In the genomic region with DNA sequence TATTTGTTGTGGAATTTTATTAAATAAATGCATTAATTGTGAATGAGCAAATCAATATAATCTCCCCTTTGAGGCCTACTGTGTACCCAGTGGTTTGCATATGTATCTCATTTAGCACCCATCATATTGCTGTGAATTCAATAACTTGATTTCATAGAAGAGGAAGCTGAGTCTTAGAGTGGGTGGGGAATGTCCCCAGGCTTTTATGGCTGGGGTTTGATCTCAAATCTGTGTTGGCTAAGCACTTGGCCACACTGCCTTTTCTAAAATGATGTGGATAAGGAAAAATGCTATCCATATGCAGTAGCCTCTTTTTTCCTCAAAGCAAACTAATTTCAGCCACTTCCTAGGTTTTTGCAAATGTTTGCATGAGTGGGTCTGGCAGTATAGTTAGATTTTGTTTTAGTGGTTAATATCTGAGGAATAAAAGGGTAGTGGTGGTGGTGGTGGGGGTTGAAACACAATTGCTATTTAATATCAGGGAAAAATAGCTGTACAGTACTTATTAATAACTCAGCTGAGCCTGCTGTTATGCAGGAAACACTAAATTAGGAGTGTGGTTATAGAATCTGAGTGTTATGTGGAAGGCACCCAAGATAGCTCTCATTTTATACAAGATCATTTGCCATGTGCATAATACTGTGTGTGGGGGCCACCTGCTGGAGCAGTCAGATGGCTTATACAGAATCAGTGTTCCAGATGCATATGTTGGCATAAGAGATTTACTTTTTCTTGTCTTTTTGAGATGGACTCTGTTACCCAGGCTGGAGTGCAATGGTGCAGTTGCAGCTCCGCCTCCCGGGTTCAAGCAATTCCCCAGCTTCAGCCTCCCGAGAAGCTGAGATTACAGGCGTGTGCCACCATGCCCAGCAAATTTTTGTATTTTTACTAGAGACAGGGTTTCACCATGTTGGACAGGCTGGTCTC, we compare ENCODE assay signal across 8 cellular contexts.
DNase-seq lines count a peak whose midpoint lies in the region; TF ChIP-seq lines count a peak whose summit lies in the region.

No MANE protein-coding gene starts in this region.

- POLR2A ChIA-PET in GM10248 (lab: Yijun Ruan, JAX) = no interaction called here
- POLR2A ChIA-PET in HEK293 (lab: Yijun Ruan, JAX) = interaction anchor here (1.0 to 1.1 kb wide), 2 partner anchors 108 to 228 kb away, joined by 3 to 5 read pairs; a partner anchor contains a TSS

- CTCF ChIA-PET in GM10248 (lab: Yijun Ruan, JAX) = interaction anchor here (0.6 to 3.0 kb wide), 13 partner anchors 9 to 228 kb away, joined by 3 to 10 read pairs (median 3); no protein-coding TSS in a partner anchor
- CTCF ChIA-PET in HEK293 (lab: Yijun Ruan, JAX) = interaction anchor here (0.5 to 1.9 kb wide), 30 partner anchors 22 to 781 kb away, joined by 3 to 11 read pairs (median 4); a partner anchor contains a TSS

- no peak for TF ChIP-seq POLR2A in esophagus muscularis mucosa (IDR thresholded peaks at IDR 0.05; ENCODE audit: low read depth)

- intact Hi-C loops in esophagus muscularis mucosa (cut with DNase I) = loop anchor here (1.0 to 10.0 kb wide), 4 partner anchors 139 to 429 kb away; a partner anchor contains a TSS
- intact Hi-C loops in tibial artery (cut with DNase I; ENCODE audit: low total_unique reads) = loop anchor here (2.0 to 10.0 kb wide), 3 partner anchors 107 to 349 kb away; a partner anchor contains a TSS

- H3K27ac ChIP-seq in HEK293 (ENCODE audit: extremely low read depth, low read depth, low read length) = no peak overlapping the region
- H3K27ac ChIP-seq in esophagus muscularis mucosa (replicated peaks in 1 of 4) = peak overlapping the region in 3 of 4 donors; percentile 45 to 55 (median 52)
- H3K27ac ChIP-seq in tibial artery = peak overlapping the region in 1 of 2 donors; percentile 2

- peak; percentile 43 for DNase-seq in GM10248 (ENCODE audit: extremely low spot score)
- DNase-seq in NCI-H524 treated with DMSO at 0.1 percent for 48 hours (lab: John Stamatoyannopoulos, UW) = peak; percentile 10
- DNase-seq in activated CD8-positive, alpha-beta memory T cell treated with anti-CD3 and anti-CD28 coated beads, Interleukin-2, amount 50 U/mL, for 4 hours = peak; percentile 68
- DNase-seq in esophagus muscularis mucosa (ENCODE audit: extremely low spot score) = no peak
- peak; percentile 47 for DNase-seq in occipital lobe (lab: John Stamatoyannopoulos, UW)
- peak; percentile 71 to 77 for DNase-seq in tibial artery
- DNase-seq in KG1 (lab: John Stamatoyannopoulos, UW) = no peak

- H3K27me3 ChIP-seq in esophagus muscularis mucosa = no peaks in the 10 kb centered on the region
- no peaks in the 10 kb centered on the region for H3K27me3 ChIP-seq in tibial artery

- H3K36me3 ChIP-seq in HEK293 (ENCODE audit: control insufficient read depth in 2 of 2, insufficient read depth in 1 of 2, low read length in 2 of 2) (no peaks in the 10 kb centered on the region), esophagus muscularis mucosa (no peaks in the 10 kb centered on the region), tibial artery (no peaks in the 10 kb centered on the region)

- TF ChIP-seq CTCF in GM10248 (IDR thresholded peaks at IDR 0.05; ENCODE audit: control extremely low read depth, extremely low read depth, low read depth, missing control alignments) (peak; percentile 56), HEK293 (tag by site-specific recombination; IDR thresholded peaks at IDR 0.05) (peak; percentile 57; the same call in 1 of the 2 replicates), esophagus muscularis mucosa (IDR thresholded peaks at IDR 0.05) (peak; percentile 69 to 78 (median 74)), tibial artery (IDR thresholded peaks at IDR 0.05) (peak; percentile 62 to 64)

- H3K4me1 ChIP-seq in HEK293 (ENCODE audit: control insufficient read depth, insufficient read depth, low read length) (0 out of 2 replicates have a peak, but pooled peaks cover 5% of the 10 kb centered on the region), esophagus muscularis mucosa (peaks cover 19 to 40% (median 33%) of the 10 kb centered on the region in 4 donors), tibial artery (peaks cover 0 to 74% (median 27%) of the 10 kb centered on the region in 4 donors)

- H3K4me3 ChIP-seq in HEK293 (ENCODE audit: low read depth, low read length) = no peak overlapping the region
- no peak overlapping the region for H3K4me3 ChIP-seq in esophagus muscularis mucosa
- no peak overlapping the region for H3K4me3 ChIP-seq in tibial artery

- no peaks in the 10 kb centered on the region for H3K9me3 ChIP-seq in HEK293 (ENCODE audit: control insufficient read depth, insufficient read depth, low read depth, low read length)
- H3K9me3 ChIP-seq in esophagus muscularis mucosa = no peaks in the 10 kb centered on the region
- H3K9me3 ChIP-seq in tibial artery = no peaks in the 10 kb centered on the region

- 60% methylated on average over 4 of the region's 4 CpGs for WGBS in esophagus muscularis mucosa

- no peak for TF ChIP-seq EP300 in esophagus muscularis mucosa (IDR thresholded peaks at IDR 0.05)

TF ChIP-seq in HEK293, 187 proteins besides CTCF, POLR2A, EP300 and RAD21:
- TF ChIP-seq ZNF654 (tag by site-specific recombination; IDR thresholded peaks at IDR 0.05; ENCODE audit: low read depth) (peak; percentile 81), ZNF843 (tag by site-specific recombination; IDR thresholded peaks at IDR 0.05) (no peak), ZFP37 (tag by site-specific recombination; IDR thresholded peaks at IDR 0.05) (no peak), ZNF664 (tag by site-specific recombination; IDR thresholded peaks at IDR 0.05) (0 out of 2 replicates have a peak, but pooled peaks have one; percentile 19)

Comparison
In these comparisons a context has a peak if more than half of its experiments do, and no peak if none do; other contexts are left out.
1. DNase-seq: peak in GM10248 (single experiment), NCI-H524 treated with DMSO at 0.1 percent for 48 hours (single experiment), activated CD8-positive, alpha-beta memory T cell treated with anti-CD3 and anti-CD28 coated beads, Interleukin-2, amount 50 U/mL, for 4 hours (single experiment), occipital lobe (single experiment) and tibial artery (2 of 2); none in esophagus muscularis mucosa (single experiment) and KG1 (single experiment).
2. Peak in every context shown above with its lines, with median percentiles within 50 percentile points of each other: CTCF ChIP-seq.